ENCODE assay signal across 22 cellular contexts in the genomic region with DNA sequence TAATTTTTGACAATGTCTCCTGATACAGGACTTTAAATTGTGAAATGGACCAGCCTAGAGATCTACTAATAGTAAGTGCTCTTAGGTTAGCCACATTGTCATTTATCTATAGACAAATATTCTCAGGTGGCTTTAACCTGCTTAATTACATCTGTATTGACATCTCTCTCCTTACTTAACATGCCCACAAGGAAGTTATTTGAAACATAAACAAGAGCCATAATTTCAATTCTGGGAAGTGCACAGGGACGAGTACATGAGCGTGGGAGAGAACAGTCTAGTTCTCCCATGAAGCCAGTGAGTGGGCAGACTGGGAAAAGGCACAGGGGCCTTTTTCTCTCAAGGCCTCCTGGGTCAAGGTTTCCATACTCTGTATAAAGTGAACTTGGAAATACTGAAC. TPM values are rescaled to one million over a fixed set of nuclear protein-coding genes. Genes with fewer than 3 reads are reported as not detected.
DNase-seq lines count a peak whose midpoint lies in the region; ATAC-seq and TF ChIP-seq lines count a peak whose summit lies in the region.
"Had no signal": no experiment of that assay in that cellular context is flagged by ENCODE, and none has a peak within 500 bp of the region (broad histone marks: within the 10 kb centered on the region; RNA-seq: fewer than 3 reads in every experiment).

No MANE protein-coding gene starts in this region.

- H3K27me3 Mint-ChIP-seq in MCF 10A (ENCODE audit: insufficient read depth, unreplicated experiment) = no peaks in the 10 kb centered on the region
- no peaks in the 10 kb centered on the region for H3K27me3 Mint-ChIP-seq in osteocyte (ENCODE audit: unreplicated experiment)

- H3K27ac Mint-ChIP-seq in MCF 10A (ENCODE audit: low read depth, unreplicated experiment) (no peak overlapping the region), osteocyte (ENCODE audit: unreplicated experiment) (peak overlapping the region; percentile 5)
- H3K27ac Mint-ChIP-seq: CD14-positive monocyte; CD4-positive, alpha-beta T cell; CD8-positive, alpha-beta memory T cell; GM23338; H9 had no signal

- no peak for TF ChIP-seq POLR2A in breast epithelium (IDR thresholded peaks at IDR 0.05)
- no peak for TF ChIP-seq POLR2A in thyroid gland (IDR thresholded peaks at IDR 0.05)

- no TSS peak for BruUV-seq in MCF 10A (replicated peaks; lab: Mats Ljungman, UMichigan)

- H3K23ac ChIP-seq in mesendoderm (ENCODE audit: low read length) = no peak overlapping the region

- H3K27me3 ChIP-seq in breast epithelium = no peaks in the 10 kb centered on the region
- H3K27me3 ChIP-seq in mesendoderm (ENCODE audit: insufficient read depth, low read length, poor library complexity) = no peaks in the 10 kb centered on the region
- H3K27me3 ChIP-seq in thyroid gland = no peaks in the 10 kb centered on the region
- H3K27me3 ChIP-seq: BE2C; BLaER1 treated with 17β-estradiol and CSF1 and Interleukin-3, amounts not matched to agents 10 nM and 100 nM had no signal

- TF ChIP-seq CTCF in breast epithelium (IDR thresholded peaks at IDR 0.05) (no peak), MCF 10A (IDR thresholded peaks at IDR 0.05; ENCODE audit: unreplicated experiment) (no peak), osteocyte (IDR thresholded peaks at IDR 0.05) (no peak), thyroid gland (IDR thresholded peaks at IDR 0.05) (no peak)

- H3K4me1 Mint-ChIP-seq in MCF 10A (ENCODE audit: insufficient read depth, unreplicated experiment) (peaks cover 13% of the 10 kb centered on the region), osteocyte (ENCODE audit: unreplicated experiment) (peaks cover 22% of the 10 kb centered on the region)
- H3K4me1 Mint-ChIP-seq: GM23338 had no signal

- H3K4ac ChIP-seq in mesendoderm (ENCODE audit: low read depth, low read length) = no peak overlapping the region

- H3K9me3 ChIP-seq in breast epithelium (no peaks in the 10 kb centered on the region), thyroid gland (no peaks in the 10 kb centered on the region)
- H3K9me3 ChIP-seq: BE2C had no signal

- H2AK5ac ChIP-seq in mesendoderm (ENCODE audit: low read length) = no peak overlapping the region

- H3K36me3 Mint-ChIP-seq in MCF 10A (ENCODE audit: insufficient read depth, unreplicated experiment) (no peaks in the 10 kb centered on the region), osteocyte (ENCODE audit: unreplicated experiment) (peaks cover 14% of the 10 kb centered on the region)
- H3K36me3 Mint-ChIP-seq: CD8-positive, alpha-beta memory T cell had no signal

- no peak overlapping the region for H3K18ac ChIP-seq in mesendoderm (ENCODE audit: low read length)

- H3K4me3 Mint-ChIP-seq in MCF 10A (ENCODE audit: unreplicated experiment) (no peak overlapping the region), osteocyte (ENCODE audit: unreplicated experiment) (no peak overlapping the region)
- H3K4me3 Mint-ChIP-seq: CD14-positive monocyte; CD4-positive, alpha-beta T cell; CD8-positive, alpha-beta memory T cell; GM23338; H9 had no signal

- H4K8ac ChIP-seq in mesendoderm (ENCODE audit: low read depth, low read length) = peak overlapping the region; percentile 5

- intact Hi-C loops in breast epithelium (cut with DNase I; ENCODE audit: low total_unique reads) = no loop called here
- intact Hi-C loops in MCF 10A (cut with micrococcal nuclease) = no loop called here
- intact Hi-C loops in thyroid gland (cut with DNase I) = loop anchor here (10.0 kb wide), 1 partner anchor 340 kb away; no protein-coding TSS in a partner anchor

- no peak overlapping the region for H3K56ac ChIP-seq in mesendoderm (ENCODE audit: low read length)

- no peaks in the 10 kb centered on the region for H3K79me1 ChIP-seq in mesendoderm (ENCODE audit: low read length)

- H2BK15ac ChIP-seq in mesendoderm (replicated peaks; ENCODE audit: low read depth) = no peak overlapping the region

- H3K9me3 Mint-ChIP-seq in MCF 10A (ENCODE audit: unreplicated experiment) (peaks cover 4% of the 10 kb centered on the region), osteocyte (ENCODE audit: unreplicated experiment) (no peaks in the 10 kb centered on the region)
- H3K9me3 Mint-ChIP-seq: CD4-positive, alpha-beta T cell; CD8-positive, alpha-beta memory T cell had no signal

- H3K79me2 ChIP-seq in mesendoderm (ENCODE audit: control insufficient read depth, insufficient read depth, low read length) = no peaks in the 10 kb centered on the region

- H3K4me1 ChIP-seq in breast epithelium = no peaks in the 10 kb centered on the region
- H3K4me1 ChIP-seq in mesendoderm (ENCODE audit: control insufficient read depth, low read depth, low read length) = no peaks in the 10 kb centered on the region
- no peaks in the 10 kb centered on the region for H3K4me1 ChIP-seq in urinary bladder (ENCODE audit: insufficient read depth)
- no peaks in the 10 kb centered on the region for H3K4me1 ChIP-seq in thyroid gland
- H3K4me1 ChIP-seq: BE2C; BLaER1 treated with 17β-estradiol and CSF1 and Interleukin-3, amounts not matched to agents 10 nM and 100 nM had no signal

- no peak overlapping the region for H2BK120ac ChIP-seq in mesendoderm (ENCODE audit: low read depth, low read length)

- CTCF ChIA-PET in MCF 10A (lab: Yijun Ruan, JAX) = interaction anchor here (1.0 to 6.1 kb wide), 3 partner anchors 12 to 367 kb away, joined by 3 to 38 read pairs (median 3); no protein-coding TSS in a partner anchor

- H3K4me3 ChIP-seq in breast epithelium (no peak overlapping the region), mesendoderm (ENCODE audit: low read length) (no peak overlapping the region), urinary bladder (ENCODE audit: low read depth, low read length) (no peak overlapping the region), thyroid gland (replicated peaks in 1 of 3) (no peak overlapping the region)
- H3K4me3 ChIP-seq: BLaER1 treated with 17β-estradiol and CSF1 and Interleukin-3, amounts not matched to agents 10 nM and 100 nM; GM23338 had no signal

- no peak overlapping the region for H3K4me2 ChIP-seq in mesendoderm (ENCODE audit: low read length)
- H3K4me2 ChIP-seq: BLaER1 treated with 17β-estradiol and CSF1 and Interleukin-3, amounts not matched to agents 10 nM and 100 nM; GM23338 had no signal

- ATAC-seq in GM19395 (IDR thresholded peaks at IDR 0.05; ENCODE audit: unreplicated experiment) = no peak
- ATAC-seq: GM23338, HCT116 had no signal

- H3K36me3 ChIP-seq in breast epithelium (no peaks in the 10 kb centered on the region), mesendoderm (ENCODE audit: control insufficient read depth, insufficient read depth, low read length) (no peaks in the 10 kb centered on the region), urinary bladder (ENCODE audit: insufficient read depth) (no peaks in the 10 kb centered on the region), thyroid gland (no peaks in the 10 kb centered on the region)
- H3K36me3 ChIP-seq: BE2C had no signal

- no peak overlapping the region for H2BK5ac ChIP-seq in mesendoderm (ENCODE audit: low read length)

- WGBS in mesendoderm (ENCODE audit: extremely low coverage, insufficient coverage, low lambda C conversion rate) = no CpG with 5 or more reads among the region's 2 CpGs
- 73% methylated on average over 2 of the region's 2 CpGs for WGBS in urinary bladder
- WGBS in thyroid gland, 2 donors = 82 to 85% methylated on average over 2 of the region's 2 CpGs

- H4K5ac ChIP-seq in mesendoderm (ENCODE audit: low read length) = no peak overlapping the region

- H3K27ac ChIP-seq in breast epithelium (peak overlapping the region; percentile 15 to 48), mesendoderm (ENCODE audit: low read depth, low read length) (no peak overlapping the region), urinary bladder (ENCODE audit: low read depth) (peak overlapping the region; percentile 1), thyroid gland (no peak overlapping the region)
- H3K27ac ChIP-seq: 22Rv1; BLaER1 treated with 17β-estradiol and CSF1 and Interleukin-3, amounts not matched to agents 10 nM and 100 nM had no signal

- no peak overlapping the region for H3K9ac ChIP-seq in mesendoderm (ENCODE audit: low read length)
- H3K9ac ChIP-seq: BLaER1 treated with 17β-estradiol and CSF1 and Interleukin-3, amounts not matched to agents 10 nM and 100 nM had no signal

- POLR2A ChIA-PET in MCF 10A (lab: Yijun Ruan, JAX) = interaction anchor here (0.8 kb wide), 1 partner anchor 18 kb away, joined by 4 read pairs; no protein-coding TSS in a partner anchor

- DNase-seq in breast epithelium (ENCODE audit: low spot score in 2 of 2) = no peak
- no peak for DNase-seq in MCF 10A (ENCODE audit: unreplicated experiment)
- no peak for DNase-seq in mesendoderm
- DNase-seq in osteocyte (ENCODE audit: extremely low spot score, unreplicated experiment) = no peak
- no peak for DNase-seq in NCI-H2171 (lab: John Stamatoyannopoulos, UW)
- DNase-seq in thyroid gland = no peak
- DNase-seq: BE2C; Calu3; CD4-positive, alpha-beta T cell; CD8-positive, alpha-beta memory T cell; COR-L47; DMS53; DMS79 treated with DMSO at 0.1 percent for 48 hours; GF-D8; H9 had no signal

RNA-seq across cellular contexts. Expression of a gene that starts 54.2 kb away (rescaled TPM):
- 100 to 1,000 TPM in 1 of 3 donors, 10 to 100 TPM in 1, under 1 TPM in 1; 0.96 to 246 (median 48.4) TPM for total RNA-seq in breast epithelium
- 0.44 and 1.1 TPM in 2 replicates for total RNA-seq in MCF 10A (2022)
- 0.21 TPM for polyA plus RNA-seq in mesendoderm (2013, experiment 1 of 2)
- polyA plus RNA-seq in mesendoderm (2013, experiment 2 of 2) = 0.36 TPM
- total RNA-seq in osteocyte = 6.8 and 10.1 TPM in 2 replicates
- 7.5 TPM for total RNA-seq in urinary bladder
- 2.0 TPM for polyA plus RNA-seq in urinary bladder
- 1 to 10 TPM; 1.6 to 2.6 (median 2.0) TPM for total RNA-seq in thyroid gland
- polyA plus RNA-seq: CD14-positive monocyte had no signal

Comparison
In these comparisons a context has a peak if more than half of its experiments do, and no peak if none do; other contexts are left out.
1. H3K27ac ChIP-seq: peak in breast epithelium (2 of 2) and urinary bladder (single experiment); none in mesendoderm (single experiment) and thyroid gland (0 of 3).